10 cellular contexts compared by ENCODE assay signal in genomic region chr4:47525154-47525819, GRCh38. TPM values are rescaled to one million over a fixed set of nuclear protein-coding genes. Genes with fewer than 3 reads are reported as not detected.
DNase-seq lines count a peak whose midpoint lies in the region; TF ChIP-seq lines count a peak whose summit lies in the region.
"Had no signal": no experiment of that assay in that cellular context is flagged by ENCODE, and none has a peak within 500 bp of the region (broad histone marks: within the 10 kb centered on the region; RNA-seq: fewer than 3 reads in every experiment).

No MANE protein-coding gene starts in this region.

- no peak for TF ChIP-seq POLR2A in stomach (IDR thresholded peaks at IDR 0.05)

- WGBS in stomach, 5 donors, result 71 to 84% (median 82%) methylated on average over 5 of the region's 5 CpGs

- H3K36me3 ChIP-seq in left ventricle myocardium inferior (peaks cover 64% of the 10 kb centered on the region), stomach (peaks cover 8 to 74% (median 57%) of the 10 kb centered on the region in 4 donors)

- H3K27ac ChIP-seq in left ventricle myocardium inferior (replicated peaks) (peak overlapping the region; percentile 60), stomach (peak overlapping the region in 4 of 5 donors; percentile 11 to 63 (median 56))

- H3K27me3 ChIP-seq in left ventricle myocardium inferior (ENCODE audit: low read depth) (no peaks in the 10 kb centered on the region), stomach (no peaks in the 10 kb centered on the region)

- intact Hi-C loops in left ventricle myocardium inferior (cut with micrococcal nuclease), result no loop called here
- intact Hi-C loops in stomach (cut with DNase I; ENCODE audit: low total_unique reads), result no loop called here

- TF ChIP-seq CTCF in left ventricle myocardium inferior (IDR thresholded peaks at IDR 0.05; ENCODE audit: borderline replicate concordance), result no peak
- no peak for TF ChIP-seq CTCF in stomach (IDR thresholded peaks at IDR 0.05)

- peak; percentile 92 for DNase-seq in HCEC 1CT
- peak; percentile 90 for DNase-seq in astrocyte of the hippocampus (ENCODE audit: low read depth, low spot score)
- no peak for DNase-seq in left ventricle myocardium inferior
- DNase-seq in stomach, result no peak
- DNase-seq in effector CD8-positive, alpha-beta T cell (lab: John Stamatoyannopoulos, UW), result no peak
- no peak for DNase-seq in DMS53 treated with DMSO at 0.1 percent for 48 hours (lab: John Stamatoyannopoulos, UW; ENCODE audit: unreplicated experiment)
- no peak for DNase-seq in activated T-cell treated with anti-CD3 and anti-CD28 coated beads for 4 hours
- no peak for DNase-seq in NCI-H526 (lab: John Stamatoyannopoulos, UW)
- DNase-seq: GF-D8, NCI-H187 treated with DMSO at 0.1 percent for 48 hours had no signal

- H3K4me1 ChIP-seq in left ventricle myocardium inferior (peaks cover 12% of the 10 kb centered on the region), stomach (peaks cover 0 to 11% (median 0%) of the 10 kb centered on the region in 4 donors)

- H3K9me3 ChIP-seq in left ventricle myocardium inferior (replicated peaks) (peaks cover 13% of the 10 kb centered on the region), stomach (peaks cover 0 to 4% (median 0%) of the 10 kb centered on the region in 4 donors)

- TF ChIP-seq EP300 in stomach (IDR thresholded peaks at IDR 0.05), result no peak

- H3K4me3 ChIP-seq in left ventricle myocardium inferior, result no peak overlapping the region
- no peak overlapping the region for H3K4me3 ChIP-seq in stomach

RNA-seq across cellular contexts. Expression of gene ATP10D, which starts 40.2 kb away (rescaled TPM):
- 10.3 TPM for total RNA-seq in left ventricle myocardium inferior
- 10 to 100 TPM in 3 of 5 donors, 1 to 10 TPM in 2; 4.6 to 72.9 (median 20.9) TPM for total RNA-seq in stomach
- 1 to 10 TPM; 1.5 to 4.9 (median 2.2) TPM for polyA plus RNA-seq in stomach

Comparison
In these comparisons a context has a peak if more than half of its experiments do, and no peak if none do; other contexts are left out.
1. DNase-seq: peak in HCEC 1CT (single experiment) and astrocyte of the hippocampus (single experiment); none in left ventricle myocardium inferior (single experiment), stomach (single experiment), effector CD8-positive, alpha-beta T cell (single experiment), DMS53 treated with DMSO at 0.1 percent for 48 hours (single experiment), activated T-cell treated with anti-CD3 and anti-CD28 coated beads for 4 hours (single experiment) and NCI-H526 (0 of 2).